9 cellular contexts compared by ENCODE assay signal in the genomic region with DNA sequence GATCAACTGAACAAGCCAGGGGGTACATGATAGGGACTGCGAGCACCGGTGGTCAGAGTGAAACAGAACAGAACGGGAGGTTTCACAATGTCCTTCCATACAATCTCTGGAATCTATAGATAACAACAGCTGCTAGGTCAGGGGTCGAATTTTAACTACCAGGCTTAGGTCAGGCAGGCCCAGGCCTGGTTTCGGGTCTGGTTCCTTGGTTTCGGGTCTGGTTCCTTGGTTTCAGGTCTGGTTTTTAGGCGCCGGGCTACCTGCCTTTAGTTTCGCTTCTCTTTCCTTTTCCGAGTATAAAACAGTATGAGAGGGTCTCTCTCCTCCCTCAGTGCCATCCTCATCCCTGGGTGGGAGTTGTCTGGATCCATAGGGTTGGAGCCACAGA. TPM values are rescaled to one million over a fixed set of nuclear protein-coding genes. Genes with fewer than 3 reads are reported as not detected.
DNase-seq lines count a peak whose midpoint lies in the region; ATAC-seq, FAIRE-seq and TF ChIP-seq lines count a peak whose summit lies in the region.
"Not testable (repeated sequence)": the region's sequence is repeated elsewhere in the genome, so short reads cannot be mapped to it uniquely, and the experiment has no call there.
"Had no signal": no experiment of that assay in that cellular context is flagged by ENCODE, and none has a peak within 500 bp of the region (broad histone marks: within the 10 kb centered on the region; RNA-seq: fewer than 3 reads in every experiment).

No MANE protein-coding gene starts in this region.

- not testable (repeated sequence) for TF ChIP-seq CTCF in GM12865 (IDR thresholded peaks at IDR 0.05; ENCODE audit: insufficient read depth, low read depth, low read length, missing control alignments); IMR-90 (conservative IDR thresholded peaks at IDR 0.05; ENCODE audit: low read depth, low read length); PC-3 (conservative IDR thresholded peaks at IDR 0.05; ENCODE audit: low read depth, low read length); astrocyte (IDR thresholded peaks at IDR 0.05; ENCODE audit: insufficient read depth, low read depth, low read length); neural progenitor cell (IDR thresholded peaks at IDR 0.05); stomach (IDR thresholded peaks at IDR 0.05)

- not testable (repeated sequence) for H3K9me1 ChIP-seq in IMR-90 (ENCODE audit: insufficient read depth, low read length)

- H3K23ac ChIP-seq in IMR-90 (ENCODE audit: low read depth, low read length), result not testable (repeated sequence)

- not testable (repeated sequence) for H4K20me1 ChIP-seq in IMR-90 (ENCODE audit: insufficient read depth, low read length); PC-3 (ENCODE audit: low read length); astrocyte (ENCODE audit: insufficient read depth, low read length); neural progenitor cell (ENCODE audit: low read depth)

- CTCF ChIA-PET in IMR-90 (lab: Yijun Ruan, JAX), result interaction anchor here (0.6 kb wide), 1 partner anchor 257 kb away, joined by 3 read pairs; no protein-coding TSS in a partner anchor
- CTCF ChIA-PET in PC-3 (lab: Charles Lee), result not testable (repeated sequence)

- not testable (repeated sequence) for H4K5ac ChIP-seq in IMR-90 (ENCODE audit: low read depth, low read length)

- FAIRE-seq in astrocyte (lab: Jason Lieb, UNC), result not testable (repeated sequence)

- H2BK20ac ChIP-seq in IMR-90 (ENCODE audit: low read depth, low read length), result not testable (repeated sequence)

- not testable (repeated sequence) for H3K9me2 ChIP-seq in PC-3 (replicated peaks; ENCODE audit: low read length)

- H3K27me3 Mint-ChIP-seq in astrocyte (ENCODE audit: low read depth, unreplicated experiment), result peaks cover 34% of the 10 kb centered on the region
- H3K27me3 Mint-ChIP-seq in neural progenitor cell (ENCODE audit: insufficient read depth, low read depth), result not testable (repeated sequence)

- H3K79me2 ChIP-seq in PC-3 (ENCODE audit: low read length); astrocyte (ENCODE audit: insufficient read depth, low read length); neural progenitor cell (ENCODE audit: low read depth): not testable (repeated sequence)

- H3K18ac ChIP-seq in IMR-90 (ENCODE audit: low read depth, low read length), result not testable (repeated sequence)

- peak; percentile 48 for DNase-seq in GM12865 (ENCODE audit: low read depth)
- not testable (repeated sequence) for DNase-seq in IMR-90; PC-3; astrocyte (ENCODE audit: low read depth); neural progenitor cell (ENCODE audit: low spot score)
- peak; percentile 1 for DNase-seq in Right ventricle myocardium inferior (ENCODE audit: missing footprints)
- peak; percentile 23 for DNase-seq in stomach

- H3K36me3 ChIP-seq in IMR-90 (ENCODE audit: control insufficient read depth, insufficient read depth, low read length); PC-3 (ENCODE audit: low read depth, low read length); astrocyte (ENCODE audit: insufficient read depth, low read length); neural progenitor cell; stomach: not testable (repeated sequence)

- H2AK9ac ChIP-seq in IMR-90 (replicated peaks; ENCODE audit: low read depth, low read length, poor library complexity), result not testable (repeated sequence)

- H3F3A ChIP-seq in PC-3 (ENCODE audit: low read length, unreplicated experiment); neural progenitor cell (ENCODE audit: low read depth): not testable (repeated sequence)

- H2BK15ac ChIP-seq in IMR-90 (ENCODE audit: low read depth, low read length), result not testable (repeated sequence)

- not testable (repeated sequence) for ATAC-seq in IMR-90 (ENCODE audit: low read depth); PC-3; Right ventricle myocardium inferior

- peak overlapping the region; percentile 18 for H3K27ac Mint-ChIP-seq in astrocyte (ENCODE audit: unreplicated experiment)
- peak overlapping the region; percentile 80 for H3K27ac Mint-ChIP-seq in neural progenitor cell

- not testable (repeated sequence) for H3K9ac ChIP-seq in IMR-90 (ENCODE audit: low read depth, low read length); PC-3 (ENCODE audit: low read length); astrocyte (ENCODE audit: low read length); neural progenitor cell

- in situ Hi-C loops in IMR-90 (cut with MboI; ENCODE audit: low sequenced_read_pairs), result not testable (repeated sequence)

- not testable (repeated sequence) for TF ChIP-seq POLR2A in IMR-90 (IDR thresholded peaks at IDR 0.05; ENCODE audit: low read depth, low read length); stomach (IDR thresholded peaks at IDR 0.05)

- H4K91ac ChIP-seq in IMR-90 (ENCODE audit: insufficient read depth, low read depth, low read length), result not testable (repeated sequence)

- TF ChIP-seq EP300 in stomach (IDR thresholded peaks at IDR 0.05), result not testable (repeated sequence)

- H4K8ac ChIP-seq in IMR-90 (ENCODE audit: low read depth in 2 of 2, low read length in 2 of 2), result not testable (repeated sequence)

- 0 out of 2 replicates have a peak overlapping the region, but pooled peaks have one; percentile 21 for H3K14ac ChIP-seq in IMR-90 (replicated peaks; ENCODE audit: low read depth, low read length)

- not testable (repeated sequence) for H3K36me3 Mint-ChIP-seq in astrocyte (ENCODE audit: low read depth, unreplicated experiment); neural progenitor cell

- not testable (repeated sequence) for H3K4me1 ChIP-seq in IMR-90 (ENCODE audit: control insufficient read depth, insufficient read depth, low read length); astrocyte (ENCODE audit: insufficient read depth, low read length); neural progenitor cell
- H3K4me1 ChIP-seq in PC-3 (ENCODE audit: insufficient read depth, low read length) (peaks cover 48% of the 10 kb centered on the region), stomach (peaks cover 0 to 29% (median 2%) of the 10 kb centered on the region in 4 donors)

- BruUV-seq in IMR-90 (replicated peaks; lab: Mats Ljungman, UMichigan); PC-3 (replicated peaks; lab: Mats Ljungman, UMichigan): not testable (repeated sequence)

- H3K4me2 ChIP-seq in IMR-90 (ENCODE audit: low read depth, low read length); astrocyte (ENCODE audit: low read length); neural progenitor cell: not testable (repeated sequence)
- peak overlapping the region; percentile 18; the same call in 1 of the 2 replicates for H3K4me2 ChIP-seq in PC-3 (ENCODE audit: low read length)

- H3K9me3 ChIP-seq in IMR-90 (ENCODE audit: control insufficient read depth, insufficient read depth, low read length); PC-3 (ENCODE audit: low read length); astrocyte (ENCODE audit: insufficient read depth, low read depth, low read length); neural progenitor cell (ENCODE audit: low read depth); stomach: not testable (repeated sequence)

- intact Hi-C loops in IMR-90 (cut with micrococcal nuclease); PC-3 (cut with micrococcal nuclease); Right ventricle myocardium inferior (cut with DNase I); stomach (cut with DNase I; ENCODE audit: low total_unique reads): not testable (repeated sequence)

- dilution Hi-C loops in IMR-90 (cut with HindIII; ENCODE audit: low sequenced_read_pairs, unreplicated experiment), result not testable (repeated sequence)

- H3K56ac ChIP-seq in IMR-90 (ENCODE audit: extremely low read depth, insufficient read depth, low read length), result not testable (repeated sequence)

- WGBS in IMR-90 (ENCODE audit: extremely low coverage in 2 of 2, insufficient read length in 1 of 2), 2 experiments, result no CpG with 5 or more reads among the region's 10 CpGs
- 77 to 83% (median 79%) methylated on average over 10 of the region's 10 CpGs for WGBS in stomach, 5 donors

- not testable (repeated sequence) for H2AFZ ChIP-seq in IMR-90 (replicated peaks; ENCODE audit: low read length, poor library complexity); PC-3 (ENCODE audit: low read length); astrocyte (ENCODE audit: low read depth, low read length); neural progenitor cell (replicated peaks)

- not testable (repeated sequence) for H2BK5ac ChIP-seq in IMR-90 (ENCODE audit: low read depth, low read length, poor library complexity, severe bottlenecking)

- not testable (repeated sequence) for H3K4me3 ChIP-seq in GM12865 (ENCODE audit: low read depth, low read length); IMR-90 (ENCODE audit: insufficient read depth, low read depth, low read length); PC-3 (ENCODE audit: low read length); astrocyte (ENCODE audit: insufficient read depth, low read depth, low read length); neural progenitor cell; stomach

- H2AK5ac ChIP-seq in IMR-90 (ENCODE audit: low read depth, low read length), result not testable (repeated sequence)

- not testable (repeated sequence) for H3K4ac ChIP-seq in IMR-90 (ENCODE audit: low read depth, low read length)

- not testable (repeated sequence) for H2BK120ac ChIP-seq in IMR-90 (ENCODE audit: low read depth, low read length)

- TF ChIP-seq RAD21 in IMR-90 (IDR thresholded peaks at IDR 0.05; ENCODE audit: low read length), result not testable (repeated sequence)

- not testable (repeated sequence) for H3K79me1 ChIP-seq in IMR-90 (ENCODE audit: low read depth in 1 of 2, low read length in 2 of 2)

- H3K27me3 ChIP-seq in IMR-90 (ENCODE audit: control insufficient read depth, insufficient read depth, low read length) (peaks cover 52% of the 10 kb centered on the region), stomach (peaks cover 0 to 25% (median 0%) of the 10 kb centered on the region in 3 donors)
- not testable (repeated sequence) for H3K27me3 ChIP-seq in PC-3 (ENCODE audit: low read length); astrocyte (ENCODE audit: insufficient read depth, low read length); neural progenitor cell

- POLR2A ChIA-PET in IMR-90 (lab: Charles Lee; ENCODE audit: unreplicated experiment); PC-3 (lab: Charles Lee; ENCODE audit: unreplicated experiment): not testable (repeated sequence)

- not testable (repeated sequence) for H3K4me3 Mint-ChIP-seq in astrocyte (ENCODE audit: unreplicated experiment); neural progenitor cell

- not testable (repeated sequence) for H3K9me3 Mint-ChIP-seq in astrocyte (ENCODE audit: unreplicated experiment); neural progenitor cell

- not testable (repeated sequence) for H3K27ac ChIP-seq in IMR-90 (ENCODE audit: insufficient read depth, low read length); astrocyte (ENCODE audit: low read depth, low read length); neural progenitor cell
- H3K27ac ChIP-seq in PC-3 (ENCODE audit: low read length), result peak overlapping the region; percentile 66
- H3K27ac ChIP-seq in stomach, result peak overlapping the region in 1 of 5 donors; percentile 22

- not testable (repeated sequence) for H3K4me1 Mint-ChIP-seq in astrocyte (ENCODE audit: low read depth, unreplicated experiment)
- peaks cover 38% of the 10 kb centered on the region for H3K4me1 Mint-ChIP-seq in neural progenitor cell

RNA-seq across cellular contexts. Expression of a gene that starts 0.7 kb away (rescaled TPM):
- under 0.01 TPM in 1 of 2 replicates, not detected in the other for total RNA-seq in IMR-90 (2012; rRNA removed)
- 0.37 and 0.44 TPM in 2 replicates for polyA plus RNA-seq in IMR-90 (2012; rRNA removed)
- 0.67 TPM in 1 of 2 replicates, not detected in the other for polyA plus RNA-seq in IMR-90 (2012; cell fraction: cytosol; rRNA removed)
- 0.45 and 1.5 TPM in 2 replicates for polyA plus RNA-seq in IMR-90 (2012; cell fraction: nucleus; rRNA removed; ENCODE audit: low replicate concordance)
- total RNA-seq in PC-3 (2014; rRNA removed), result 1.6 and 2.0 TPM in 2 replicates
- total RNA-seq in astrocyte, result 0.14 and 0.75 TPM in 2 replicates
- 2.8 TPM for total RNA-seq in Right ventricle myocardium inferior
- 0.25 TPM in 1 of 2 replicates, not detected in the other for total RNA-seq in neural progenitor cell (ENCODE audit: low replicate concordance)
- 1 to 10 TPM in 1 of 5 donors, under 1 TPM in 1, not detected in 3; 0.29 to 1.3 TPM for total RNA-seq in stomach
- polyA plus RNA-seq in stomach, result 1 to 10 TPM; 1.2 to 2.9 (median 2.1) TPM
- total RNA-seq: HT-29, MCF 10A had no signal

RNA-seq across cellular contexts. Expression of a gene that starts 36.6 kb away (rescaled TPM):
- total RNA-seq in IMR-90 (2012; rRNA removed) (19.4 and 21.7 TPM in 2 replicates), PC-3 (2014; rRNA removed) (6.2 and 11.0 TPM in 2 replicates), astrocyte (59.7 and 66.4 TPM in 2 replicates), Right ventricle myocardium inferior (57.1 TPM), neural progenitor cell (ENCODE audit: low replicate concordance) (19.9 and 41.8 TPM in 2 replicates), stomach (10 to 100 TPM; 29.9 to 66.5 (median 38.8) TPM)
- polyA plus RNA-seq in IMR-90 (2012; rRNA removed) (97.7 and 128 TPM in 2 replicates), stomach (10 to 100 TPM in 2 of 3 donors, 1 to 10 TPM in 1; 5.0 to 13.1 (median 10.8) TPM)
- polyA plus RNA-seq in IMR-90 (2012; cell fraction: cytosol; rRNA removed), result 30.1 and 51.0 TPM in 2 replicates
- 388 and 880 TPM in 2 replicates for polyA plus RNA-seq in IMR-90 (2012; cell fraction: nucleus; rRNA removed; ENCODE audit: low replicate concordance)

RNA-seq across cellular contexts. Expression of a gene that starts 53.4 kb away (rescaled TPM):
- total RNA-seq in IMR-90 (2012; rRNA removed) (not detected in 2 replicates), PC-3 (2014; rRNA removed) (54.8 and 72.9 TPM in 2 replicates), astrocyte (0.12 and 0.30 TPM in 2 replicates), Right ventricle myocardium inferior (20.0 TPM), neural progenitor cell (ENCODE audit: low replicate concordance) (0.45 and 0.84 TPM in 2 replicates), stomach (10 to 100 TPM in 1 of 5 donors, 1 to 10 TPM in 2, not detected in 2; 1.0 to 13.3 (median 1.3) TPM)
- polyA plus RNA-seq in IMR-90 (2012; rRNA removed) (0.06 TPM in 1 of 2 replicates, not detected in the other), stomach (1 to 10 TPM in 1 of 3 donors, under 1 TPM in 1, not detected in 1; 0.81 to 4.7 TPM)
- 0.02 TPM in 1 of 2 replicates, not detected in the other for polyA plus RNA-seq in IMR-90 (2012; cell fraction: cytosol; rRNA removed)
- 0.07 TPM in 1 of 2 replicates, not detected in the other for polyA plus RNA-seq in IMR-90 (2012; cell fraction: nucleus; rRNA removed; ENCODE audit: low replicate concordance)
